8 cellular contexts compared by ENCODE assay signal in genomic region chr5:10760976-10761841, GRCh38. TPM values are rescaled to one million over a fixed set of nuclear protein-coding genes. Genes with fewer than 3 reads are reported as not detected.
DNase-seq lines count a peak whose midpoint lies in the region; ATAC-seq and TF ChIP-seq lines count a peak whose summit lies in the region.

DAP (minus strand) TSS chr5:10761234; CDS start chr5:10761068, 166 bp downstream.

- H3K4me1 ChIP-seq in colonic mucosa: peaks cover 6% of the 10 kb centered on the region

- no peaks in the 10 kb centered on the region for H3K36me3 ChIP-seq in colonic mucosa

- TF ChIP-seq CTCF in colonic mucosa (IDR thresholded peaks at IDR 0.05): no peak

- ATAC-seq in GM19043 (IDR thresholded peaks at IDR 0.05; ENCODE audit: low read depth, unreplicated experiment): peak; percentile 67
- ATAC-seq in HG03354 (IDR thresholded peaks at IDR 0.05; ENCODE audit: poor library complexity, severe bottlenecking, unreplicated experiment): peak; percentile 75

- H3K4me3 ChIP-seq in colonic mucosa: peak within 1 kb of the TSS; percentile 61

- no peaks in the 10 kb centered on the region for H3K9me3 ChIP-seq in colonic mucosa

- H3K27me3 ChIP-seq in colonic mucosa (no peaks in the 10 kb centered on the region), layer of hippocampus (ENCODE audit: control insufficient read depth, insufficient read depth, low read length) (no peaks in the 10 kb centered on the region)

- H3K27ac ChIP-seq in colonic mucosa (peak within 1 kb of the TSS; percentile 90), layer of hippocampus (ENCODE audit: low read depth, low read length) (peak within 1 kb of the TSS; percentile 92)

- H3K9ac ChIP-seq in colonic mucosa (ENCODE audit: low read depth in 2 of 2, low read length in 2 of 2): peak within 1 kb of the TSS; percentile 81 to 94

- DNase-seq in AML-193 (lab: John Stamatoyannopoulos, UW) (peak; percentile 76 to 81), NCI-H510A treated with DMSO at 0.1 percent for 48 hours (lab: John Stamatoyannopoulos, UW) (peak; percentile 82), colonic mucosa (peak; percentile 85)
- DNase-seq in activated CD4-positive, alpha-beta T cell treated with anti-CD3 and anti-CD28 coated beads for 48 hours: peak; percentile 88
- peak; percentile 84 to 86 for DNase-seq in stimulated activated CD4-positive, alpha-beta T cell treated with anti-CD3 and anti-CD28 coated beads, Interleukin-1b, Interleukin-23, amount 100 ng/mL, for 4 hours (ENCODE audit: low read depth in 2 of 2)

- intact Hi-C loops in colonic mucosa (cut with DNase I): no loop called here

RNA-seq across cellular contexts. Expression of gene DAP, which starts in this region (rescaled TPM):
- 100 to 1,000 TPM; 106 to 133 TPM for total RNA-seq in colonic mucosa

Comparison
In these comparisons a context has a peak if more than half of its experiments do, and no peak if none do; other contexts are left out.
1. Peak in every context shown above with its lines: DNase-seq, ATAC-seq, H3K4me3 ChIP-seq and H3K27ac ChIP-seq.